Comparison of ENCODE assay signal across 9 cellular contexts in genomic region chr11:48034926-48035876, GRCh38. TPM values are rescaled to one million over a fixed set of nuclear protein-coding genes. Genes with fewer than 3 reads are reported as not detected.
A peak's percentile ranks its signal among the peaks of the same experiment; 100 is the strongest.
DNase-seq lines count a peak whose midpoint lies in the region; ATAC-seq and TF ChIP-seq lines count a peak whose summit lies in the region.
"Had no signal": no experiment of that assay in that cellular context is flagged by ENCODE, and none has a peak within 500 bp of the region (broad histone marks: within the 10 kb centered on the region; RNA-seq: fewer than 3 reads in every experiment).

No MANE protein-coding gene starts in this region.

- no peak for TF ChIP-seq CTCF in C4-2B (conservative IDR thresholded peaks at IDR 0.05)
- TF ChIP-seq CTCF in fibroblast of the aortic adventitia (IDR thresholded peaks at IDR 0.05; ENCODE audit: insufficient read depth, low read length): no peak

- peak overlapping the region; percentile 9; the same call in 1 of the 2 replicates for H3K27ac ChIP-seq in C4-2B
- H3K27ac ChIP-seq: SJCRH30 had no signal

- no peak overlapping the region for H3K4me3 ChIP-seq in fibroblast of the aortic adventitia (ENCODE audit: low read depth, low read length)
- H3K4me3 ChIP-seq: SJCRH30 had no signal

- no peak for ATAC-seq in GM21529 (IDR thresholded peaks at IDR 0.05; ENCODE audit: unreplicated experiment)

- DNase-seq in NCI-H526 treated with DMSO at 0.1 percent for 48 hours (lab: John Stamatoyannopoulos, UW) (peak; percentile 35), fibroblast of the aortic adventitia (ENCODE audit: low read depth) (peak; percentile 74), occipital lobe (lab: John Stamatoyannopoulos, UW) (peak; percentile 33), OCI-M2 (lab: John Stamatoyannopoulos, UW; ENCODE audit: unreplicated experiment) (no peak), germinal center (ENCODE audit: low spot score) (no peak), EL (no peak)
- DNase-seq: SJCRH30 had no signal

RNA-seq across cellular contexts. Expression of gene PTPRJ, which starts 54.8 kb away (rescaled TPM):
- 6.6 and 11.0 TPM in 2 replicates for total RNA-seq in fibroblast of the aortic adventitia (ENCODE audit: low replicate concordance)
- total RNA-seq in occipital lobe: 13.7 TPM

Comparison
In these comparisons a context has a peak if more than half of its experiments do, and no peak if none do; other contexts are left out.
1. DNase-seq: peak in NCI-H526 treated with DMSO at 0.1 percent for 48 hours (single experiment), fibroblast of the aortic adventitia (single experiment) and occipital lobe (single experiment); none in OCI-M2 (single experiment), germinal center (single experiment) and EL (single experiment).